ENCODE assay signal across 2 cellular contexts in genomic region chr18:54787098-54787497, GRCh38.
TF ChIP-seq lines count a peak whose summit lies in the region.

No MANE protein-coding gene starts in this region.

TF ChIP-seq in HepG2, 621 proteins besides CTCF, POLR2A, EP300 and RAD21:
- TF ChIP-seq USF2 (IDR thresholded peaks at IDR 0.05; ENCODE audit: low read depth, low read length) (peak; percentile 26; the same call in 1 of the 2 replicates), USF2 (CRISPR knock-in tag; IDR thresholded peaks at IDR 0.05; ENCODE audit: borderline replicate concordance) (no peak), POLR2AphosphoS2 (IDR thresholded peaks at IDR 0.05; ENCODE audit: low read depth, low read length) (no peak), SOX6 (IDR thresholded peaks at IDR 0.05) (no peak), SOX6 (CRISPR knock-in tag; IDR thresholded peaks at IDR 0.05) (no peak), RAD51 (IDR thresholded peaks at IDR 0.05; ENCODE audit: borderline replicate concordance) (peak; percentile 7; the same call in 1 of the 2 replicates)

TF ChIP-seq in K562, 482 proteins besides CTCF, POLR2A, EP300 and RAD21:
- TF ChIP-seq USF2 (CRISPR knock-in tag; IDR thresholded peaks at IDR 0.05) (peak; percentile 63; the same call in 1 of the 2 replicates), TFE3 (CRISPR knock-in tag; IDR thresholded peaks at IDR 0.05) (peak; percentile 66), PHF8 (IDR thresholded peaks at IDR 0.05; ENCODE audit: borderline replicate concordance, low read length) (no peak), BCLAF1 (IDR thresholded peaks at IDR 0.05; ENCODE audit: borderline replicate concordance in 1 of 2, control insufficient read depth in 1 of 2, low read depth in 2 of 2, low read length in 1 of 2) (no peak), RAD51 (IDR thresholded peaks at IDR 0.05; ENCODE audit: borderline replicate concordance, low read depth) (peak; percentile 59)
